In the genomic region with DNA sequence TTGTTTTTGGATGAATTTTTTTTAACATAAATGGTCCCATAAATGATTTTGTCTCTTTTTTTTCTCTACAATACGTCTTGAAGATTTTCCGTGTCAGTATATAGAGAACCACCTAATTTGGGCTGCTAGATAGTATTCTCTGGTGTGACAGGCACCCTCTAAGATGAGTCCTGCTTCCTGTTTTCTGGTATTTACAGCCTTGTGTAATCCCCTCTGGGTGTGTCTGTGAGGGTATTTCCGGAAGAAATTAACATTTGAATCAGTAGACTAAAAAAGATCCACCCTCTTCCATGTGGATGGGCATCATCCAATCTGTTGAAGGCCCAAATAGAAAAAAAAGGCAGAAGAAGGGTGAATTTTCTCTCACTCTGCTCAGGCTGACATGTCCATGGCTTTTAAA, we compare ENCODE assay signal across 20 cellular contexts.
DNase-seq lines count a peak whose midpoint lies in the region; FAIRE-seq and TF ChIP-seq lines count a peak whose summit lies in the region.
"Had no signal": no experiment of that assay in that cellular context is flagged by ENCODE, and none has a peak within 500 bp of the region (broad histone marks: within the 10 kb centered on the region; RNA-seq: fewer than 3 reads in every experiment).

No MANE protein-coding gene starts in this region.

- H3K79me2 ChIP-seq in Karpas-422 (ENCODE audit: low read length), result no peaks in the 10 kb centered on the region

- TF ChIP-seq POLR2A in GM12892 (IDR thresholded peaks at IDR 0.05; ENCODE audit: low read depth, low read length), result no peak

- H3K9me2 ChIP-seq in Karpas-422 (replicated peaks; ENCODE audit: insufficient read depth, low read length), result no peaks in the 10 kb centered on the region

- no peak overlapping the region for H3K4me2 ChIP-seq in Karpas-422 (ENCODE audit: low read depth, low read length, poor library complexity, severe bottlenecking)

- H3K9ac ChIP-seq in Karpas-422 (ENCODE audit: low read length), result no peak overlapping the region

- peaks cover 5% of the 10 kb centered on the region for H3K4me1 ChIP-seq in Karpas-422 (ENCODE audit: low read length)
- H3K4me1 ChIP-seq: ascending aorta, left lung, testis had no signal

- no peaks in the 10 kb centered on the region for H4K20me1 ChIP-seq in Karpas-422 (ENCODE audit: insufficient read depth, low read depth, low read length)

- no peak overlapping the region for H3K27ac ChIP-seq in Karpas-422 (ENCODE audit: low read length)
- H3K27ac ChIP-seq: ascending aorta, HL-60, left lung, ovary, testis, WERI-Rb-1 had no signal

- no peaks in the 10 kb centered on the region for H3K36me3 ChIP-seq in Karpas-422 (ENCODE audit: insufficient read depth, low read length)
- H3K36me3 ChIP-seq: ascending aorta, left lung, ovary, WERI-Rb-1 had no signal

- H2AFZ ChIP-seq in Karpas-422 (ENCODE audit: low read length), result no peak overlapping the region

- no peaks in the 10 kb centered on the region for H3K9me3 ChIP-seq in Karpas-422 (ENCODE audit: low read length)
- H3K9me3 ChIP-seq: ascending aorta, ovary, testis had no signal

- DNase-seq in GM12892 (ENCODE audit: insufficient read length), result no peak
- peak; percentile 47 for DNase-seq in Karpas-422
- DNase-seq in SIG-M5 treated with dmso at 0.1 percent for 504 hours (lab: John Stamatoyannopoulos, UW; ENCODE audit: unreplicated experiment), result peak; percentile 91
- DNase-seq in iPS-NIHi7 (ENCODE audit: extremely low spot score), result peak; percentile 24
- no peak for DNase-seq in activated CD4-positive, alpha-beta T cell treated with anti-CD3 and anti-CD28 coated beads for 48 hours
- no peak for DNase-seq in HuH-7.5 (ENCODE audit: low spot score)
- DNase-seq in activated CD8-positive, alpha-beta memory T cell treated with anti-CD3 and anti-CD28 coated beads, Interleukin-2, amount 50 U/mL, for 48 hours, result no peak
- no peak for DNase-seq in germinal center (ENCODE audit: low spot score)
- DNase-seq: foreskin fibroblast, KBM-7, left lung, NCI-H1417 treated with DMSO at 0.1 percent for 48 hours, NCI-H446, ovary, PC-3, testis, WERI-Rb-1 had no signal

- H3K27me3 ChIP-seq in Karpas-422 (ENCODE audit: low read length), result no peaks in the 10 kb centered on the region; the same call in 1 of the 2 replicates
- H3K27me3 ChIP-seq: ascending aorta, left lung, ovary, testis had no signal

- no peak overlapping the region for H3K4me3 ChIP-seq in Karpas-422 (ENCODE audit: low read length)
- H3K4me3 ChIP-seq: ascending aorta, left lung, ovary, testis had no signal

- peak; percentile 73 for FAIRE-seq in GM12892 (lab: Jason Lieb, UNC)
- FAIRE-seq: endothelial cell of umbilical vein had no signal

Comparison
In these comparisons a context has a peak if more than half of its experiments do, and no peak if none do; other contexts are left out.
1. DNase-seq: peak in Karpas-422 (single experiment), SIG-M5 treated with dmso at 0.1 percent for 504 hours (single experiment) and iPS-NIHi7 (single experiment); none in GM12892 (single experiment), activated CD4-positive, alpha-beta T cell treated with anti-CD3 and anti-CD28 coated beads for 48 hours (single experiment), HuH-7.5 (single experiment), activated CD8-positive, alpha-beta memory T cell treated with anti-CD3 and anti-CD28 coated beads, Interleukin-2, amount 50 U/mL, for 48 hours (single experiment) and germinal center (single experiment).